1 cellular context compared by ENCODE assay signal in the genomic region with DNA sequence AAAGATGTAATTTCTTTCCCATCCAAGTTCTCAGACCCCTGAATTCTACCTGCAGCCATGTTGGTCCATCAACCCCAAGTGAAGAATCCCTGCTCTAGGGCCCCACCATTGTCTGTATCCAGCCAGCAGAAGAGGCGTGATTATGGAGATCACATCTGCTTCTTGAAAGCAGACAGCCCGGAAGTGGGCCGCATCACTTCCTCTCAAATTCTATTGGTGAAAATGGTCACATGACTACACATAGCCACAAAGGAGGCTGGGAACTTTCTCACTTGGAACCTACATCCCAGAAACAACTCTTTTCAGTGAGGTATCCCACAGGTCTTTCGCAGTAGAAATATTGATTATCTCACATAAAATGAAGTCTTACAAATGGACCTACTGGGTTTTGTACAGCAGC.
TF ChIP-seq lines count a peak whose summit lies in the region.

No MANE protein-coding gene starts in this region.

TF ChIP-seq in IMR-90, 13 proteins besides CTCF, POLR2A, EP300 and RAD21:
- TF ChIP-seq CHD1 (IDR thresholded peaks at IDR 0.05; ENCODE audit: low read depth, low read length) (no peak), MXI1 (IDR thresholded peaks at IDR 0.05; ENCODE audit: borderline replicate concordance, low read depth, low read length) (no peak), RCOR1 (IDR thresholded peaks at IDR 0.05; ENCODE audit: insufficient replicate concordance, low read length) (no peak), MAZ (IDR thresholded peaks at IDR 0.05; ENCODE audit: borderline replicate concordance, low read depth, low read length) (no peak), FOS (IDR thresholded peaks at IDR 0.05; ENCODE audit: low read depth, low read length) (no peak)
- TF ChIP-seq, protein P1, sequence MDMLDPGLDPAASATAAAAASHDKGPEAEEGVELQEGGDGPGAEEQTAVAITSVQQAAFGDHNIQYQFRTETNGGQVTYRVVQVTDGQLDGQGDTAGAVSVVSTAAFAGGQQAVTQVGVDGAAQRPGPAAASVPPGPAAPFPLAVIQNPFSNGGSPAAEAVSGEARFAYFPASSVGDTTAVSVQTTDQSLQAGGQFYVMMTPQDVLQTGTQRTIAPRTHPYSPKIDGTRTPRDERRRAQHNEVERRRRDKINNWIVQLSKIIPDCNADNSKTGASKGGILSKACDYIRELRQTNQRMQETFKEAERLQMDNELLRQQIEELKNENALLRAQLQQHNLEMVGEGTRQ (IDR thresholded peaks at IDR 0.05; ENCODE audit: low read depth, low read length) = 0 out of 2 replicates have a peak, but pooled peaks have one; percentile 9
